22 cellular contexts compared by ENCODE assay signal in genomic region chr1:89682630-89683029, GRCh38. TPM values are rescaled to one million over a fixed set of nuclear protein-coding genes. Genes with fewer than 3 reads are reported as not detected.
DNase-seq lines count a peak whose midpoint lies in the region; ATAC-seq, FAIRE-seq and TF ChIP-seq lines count a peak whose summit lies in the region.
"Had no signal": no experiment of that assay in that cellular context is flagged by ENCODE, and none has a peak within 500 bp of the region (broad histone marks: within the 10 kb centered on the region; RNA-seq: fewer than 3 reads in every experiment).

No MANE protein-coding gene starts in this region.

- no peak overlapping the region for H3K27ac ChIP-seq in CD8-positive, alpha-beta T cell (ENCODE audit: low read depth, low read length)
- H3K27ac ChIP-seq in endothelial cell of umbilical vein (ENCODE audit: insufficient read depth, low read depth, low read length): no peak overlapping the region

- TF ChIP-seq POLR2A in endothelial cell of umbilical vein (IDR thresholded peaks at IDR 0.05; ENCODE audit: low read depth, low read length): no peak

- CTCF ChIA-PET in activated CD4-positive, alpha-beta memory T cell treated with anti-CD3 and anti-CD28 coated beads for 36 hours (lab: Charles Lee): interaction anchor here (1.2 kb wide), 1 partner anchor 13 kb away, joined by 3 read pairs; no protein-coding TSS in a partner anchor
- CTCF ChIA-PET in activated CD4-positive, alpha-beta memory T cell treated with anti-CD3 and anti-CD28 coated beads, Interleukin-2, amount 10 ng/mL, durations not matched to agents 7 days and 5 days (lab: Charles Lee): no interaction called here
- CTCF ChIA-PET in CD8-positive, alpha-beta T cell (lab: Charles Lee): interaction anchor here (0.9 kb wide), 1 partner anchor 80 kb away, joined by 3 read pairs; no protein-coding TSS in a partner anchor
- CTCF ChIA-PET in endothelial cell of umbilical vein (lab: Charles Lee): interaction anchor here (1.0 to 1.6 kb wide), 2 partner anchors 17 to 80 kb away, joined by 3 to 5 read pairs; no protein-coding TSS in a partner anchor

- DNase-seq in activated CD4-positive, alpha-beta memory T cell treated with anti-CD3 and anti-CD28 coated beads for 36 hours: no peak
- no peak for DNase-seq in activated CD4-positive, alpha-beta memory T cell treated with anti-CD3 and anti-CD28 coated beads, Interleukin-2, amount 10 ng/mL, durations not matched to agents 7 days and 5 days
- DNase-seq in CD8-positive, alpha-beta T cell: no peak
- DNase-seq in endothelial cell of umbilical vein (ENCODE audit: low read depth, low spot score): no peak
- no peak for DNase-seq in SIG-M5 (lab: John Stamatoyannopoulos, UW)
- DNase-seq in NCI-H2227 (lab: John Stamatoyannopoulos, UW; ENCODE audit: unreplicated experiment): no peak
- no peak for DNase-seq in activated T-cell treated with anti-CD3 and anti-CD28 coated beads, Interleukin-2, amount 50 U/mL, for 48 hours
- DNase-seq: 8988T; AML-193; CD4-positive, alpha-beta memory T cell; COR-L47; DMS153; DMS79 treated with DMSO at 0.1 percent for 48 hours; EL; H9 had no signal

- H3K4me1 Mint-ChIP-seq in activated CD4-positive, alpha-beta memory T cell treated with anti-CD3 and anti-CD28 coated beads for 36 hours (ENCODE audit: low read depth): peaks cover 59% of the 10 kb centered on the region
- H3K4me1 Mint-ChIP-seq in activated CD4-positive, alpha-beta memory T cell treated with anti-CD3 and anti-CD28 coated beads, Interleukin-2, amount 10 ng/mL, durations not matched to agents 7 days and 5 days: peaks cover 45% of the 10 kb centered on the region
- peaks cover 57% of the 10 kb centered on the region for H3K4me1 Mint-ChIP-seq in CD8-positive, alpha-beta T cell (ENCODE audit: low read depth)
- H3K4me1 Mint-ChIP-seq: H9 had no signal

- H3K4me1 ChIP-seq in CD8-positive, alpha-beta T cell (ENCODE audit: insufficient read depth, low read length): peaks cover 20% of the 10 kb centered on the region
- H3K4me1 ChIP-seq in endothelial cell of umbilical vein (ENCODE audit: control insufficient read depth, extremely low read depth, insufficient read depth, low read length): no peaks in the 10 kb centered on the region

- POLR2A ChIA-PET in activated CD4-positive, alpha-beta memory T cell treated with anti-CD3 and anti-CD28 coated beads for 36 hours (lab: Charles Lee): no interaction called here
- POLR2A ChIA-PET in activated CD4-positive, alpha-beta memory T cell treated with anti-CD3 and anti-CD28 coated beads, Interleukin-2, amount 10 ng/mL, durations not matched to agents 7 days and 5 days (lab: Charles Lee): interaction anchor here (1.3 kb wide), 2 partner anchors 13 to 23 kb away, joined by 3 read pairs; no protein-coding TSS in a partner anchor
- POLR2A ChIA-PET in CD8-positive, alpha-beta T cell (lab: Charles Lee): no interaction called here
- POLR2A ChIA-PET in endothelial cell of umbilical vein (lab: Charles Lee): no interaction called here

- H2AFZ ChIP-seq in endothelial cell of umbilical vein (ENCODE audit: low read depth, low read length): no peak overlapping the region
- H2AFZ ChIP-seq: GM23338 had no signal

- intact Hi-C loops in activated CD4-positive, alpha-beta memory T cell treated with anti-CD3 and anti-CD28 coated beads for 36 hours (cut with micrococcal nuclease): no loop called here
- intact Hi-C loops in CD8-positive, alpha-beta T cell (cut with DNase I, micrococcal nuclease): loop anchor here in 1 of 2 experiments (5.0 kb wide), 1 partner anchor 35 kb away; no protein-coding TSS in a partner anchor
- intact Hi-C loops in endothelial cell of umbilical vein (cut with micrococcal nuclease): no loop called here

- ATAC-seq in CD8-positive, alpha-beta T cell: no peak
- ATAC-seq: GM23338, HepG2 had no signal

- no peaks in the 10 kb centered on the region for H3K9me1 ChIP-seq in endothelial cell of umbilical vein (replicated peaks; ENCODE audit: control insufficient read depth, extremely low read depth, insufficient read depth, low read length)

- H3K9ac ChIP-seq in endothelial cell of umbilical vein (replicated peaks; ENCODE audit: extremely low read depth, insufficient read depth, low read length): no peak overlapping the region
- H3K9ac ChIP-seq: BLaER1 treated with 17β-estradiol and CSF1 and Interleukin-3, amounts not matched to agents 10 nM and 100 nM had no signal

- H3K27ac Mint-ChIP-seq in activated CD4-positive, alpha-beta memory T cell treated with anti-CD3 and anti-CD28 coated beads for 36 hours: peak overlapping the region; percentile 47
- no peak overlapping the region for H3K27ac Mint-ChIP-seq in activated CD4-positive, alpha-beta memory T cell treated with anti-CD3 and anti-CD28 coated beads, Interleukin-2, amount 10 ng/mL, durations not matched to agents 7 days and 5 days
- peak overlapping the region; percentile 13 for H3K27ac Mint-ChIP-seq in CD8-positive, alpha-beta T cell
- H3K27ac Mint-ChIP-seq: GM23338, H9 had no signal

- peaks cover 57% of the 10 kb centered on the region for H3K36me3 Mint-ChIP-seq in activated CD4-positive, alpha-beta memory T cell treated with anti-CD3 and anti-CD28 coated beads for 36 hours
- H3K36me3 Mint-ChIP-seq in activated CD4-positive, alpha-beta memory T cell treated with anti-CD3 and anti-CD28 coated beads, Interleukin-2, amount 10 ng/mL, durations not matched to agents 7 days and 5 days (ENCODE audit: low read depth): peaks cover 80% of the 10 kb centered on the region
- H3K36me3 Mint-ChIP-seq in CD8-positive, alpha-beta T cell: peaks cover 62% of the 10 kb centered on the region

- no peaks in the 10 kb centered on the region for H3K9me3 ChIP-seq in CD8-positive, alpha-beta T cell (ENCODE audit: low read length)
- H3K9me3 ChIP-seq in endothelial cell of umbilical vein (replicated peaks; ENCODE audit: control insufficient read depth, insufficient read depth, low read length): no peaks in the 10 kb centered on the region

- no peaks in the 10 kb centered on the region for H3K27me3 Mint-ChIP-seq in activated CD4-positive, alpha-beta memory T cell treated with anti-CD3 and anti-CD28 coated beads for 36 hours
- no peaks in the 10 kb centered on the region for H3K27me3 Mint-ChIP-seq in activated CD4-positive, alpha-beta memory T cell treated with anti-CD3 and anti-CD28 coated beads, Interleukin-2, amount 10 ng/mL, durations not matched to agents 7 days and 5 days
- H3K27me3 Mint-ChIP-seq in CD8-positive, alpha-beta T cell (ENCODE audit: low read depth): no peaks in the 10 kb centered on the region
- H3K27me3 Mint-ChIP-seq: CD4-positive, alpha-beta memory T cell had no signal

- H3K79me2 ChIP-seq in endothelial cell of umbilical vein (ENCODE audit: control insufficient read depth, insufficient read depth, low read length): peaks cover 74% of the 10 kb centered on the region

- H3K9me3 Mint-ChIP-seq in activated CD4-positive, alpha-beta memory T cell treated with anti-CD3 and anti-CD28 coated beads for 36 hours: peaks cover 8% of the 10 kb centered on the region
- peaks cover 14% of the 10 kb centered on the region for H3K9me3 Mint-ChIP-seq in activated CD4-positive, alpha-beta memory T cell treated with anti-CD3 and anti-CD28 coated beads, Interleukin-2, amount 10 ng/mL, durations not matched to agents 7 days and 5 days
- peaks cover 8% of the 10 kb centered on the region for H3K9me3 Mint-ChIP-seq in CD8-positive, alpha-beta T cell
- H3K9me3 Mint-ChIP-seq: GM23338 had no signal

- BruUV-seq in endothelial cell of umbilical vein (replicated peaks; lab: Mats Ljungman, UMichigan): no TSS peak

- H3K4me2 ChIP-seq in endothelial cell of umbilical vein (ENCODE audit: insufficient read depth, low read length): no peak overlapping the region
- H3K4me2 ChIP-seq: BLaER1 treated with 17β-estradiol and CSF1 and Interleukin-3, amounts not matched to agents 10 nM and 100 nM; GM23338 had no signal

- H3K4me3 Mint-ChIP-seq in activated CD4-positive, alpha-beta memory T cell treated with anti-CD3 and anti-CD28 coated beads for 36 hours: no peak overlapping the region
- no peak overlapping the region for H3K4me3 Mint-ChIP-seq in activated CD4-positive, alpha-beta memory T cell treated with anti-CD3 and anti-CD28 coated beads, Interleukin-2, amount 10 ng/mL, durations not matched to agents 7 days and 5 days
- H3K4me3 Mint-ChIP-seq in CD8-positive, alpha-beta T cell: no peak overlapping the region
- H3K4me3 Mint-ChIP-seq: CD4-positive, alpha-beta memory T cell; GM23338; H9 had no signal

- dilution Hi-C loops in endothelial cell of umbilical vein (cut with MboI; ENCODE audit: extremely low pct_ligation_motif_present, low sequenced_read_pairs): no loop called here

- H3K27me3 ChIP-seq in CD8-positive, alpha-beta T cell (ENCODE audit: insufficient read depth, low read length): no peaks in the 10 kb centered on the region
- H3K27me3 ChIP-seq in endothelial cell of umbilical vein (ENCODE audit: control insufficient read depth in 2 of 2, insufficient read depth in 2 of 2, low read length in 2 of 2): no peaks in the 10 kb centered on the region
- H3K27me3 ChIP-seq: BLaER1 treated with 17β-estradiol and CSF1 and Interleukin-3, amounts not matched to agents 10 nM and 100 nM had no signal

- FAIRE-seq in endothelial cell of umbilical vein (lab: Jason Lieb, UNC): peak; percentile 28
- FAIRE-seq: D721Med, G401.6, GM12891, HepG2, HTR-8/SVneo had no signal

- no peak for TF ChIP-seq CTCF in CD8-positive, alpha-beta T cell (IDR thresholded peaks at IDR 0.05)
- TF ChIP-seq CTCF in endothelial cell of umbilical vein (IDR thresholded peaks at IDR 0.05; ENCODE audit: extremely low read depth in 1 of 2, insufficient read depth in 1 of 2, low read depth in 1 of 2, low read length in 2 of 2): no peak

- peaks cover 7% of the 10 kb centered on the region for H4K20me1 ChIP-seq in endothelial cell of umbilical vein (replicated peaks; ENCODE audit: control insufficient read depth, extremely low read depth, insufficient read depth, low read length)

- H3K4me3 ChIP-seq in CD8-positive, alpha-beta T cell (ENCODE audit: low read depth, low read length): no peak overlapping the region
- no peak overlapping the region for H3K4me3 ChIP-seq in endothelial cell of umbilical vein (replicated peaks in 1 of 3; ENCODE audit: insufficient read depth in 1 of 3, low read depth in 1 of 3, low read length in 3 of 3)
- H3K4me3 ChIP-seq: BLaER1 treated with 17β-estradiol and CSF1 and Interleukin-3, amounts not matched to agents 10 nM and 100 nM; GM23338 had no signal

- H3K36me3 ChIP-seq in CD8-positive, alpha-beta T cell (ENCODE audit: insufficient read depth, low read length): peaks cover 6% of the 10 kb centered on the region
- H3K36me3 ChIP-seq in endothelial cell of umbilical vein (ENCODE audit: control insufficient read depth in 2 of 2, extremely low read depth in 1 of 2, insufficient read depth in 2 of 2, low read length in 2 of 2): peaks cover 5 to 14% of the 10 kb centered on the region in 2 experiments

RNA-seq across cellular contexts. Expression of gene LRRC8C, which starts 49.7 kb away (rescaled TPM):
- 10 to 100 TPM; 36.4 to 40.4 TPM for total RNA-seq in activated CD4-positive, alpha-beta memory T cell treated with anti-CD3 and anti-CD28 coated beads for 36 hours
- 10 to 100 TPM; 52.5 to 55.6 TPM for total RNA-seq in activated CD4-positive, alpha-beta memory T cell treated with anti-CD3 and anti-CD28 coated beads, Interleukin-2, amount 10 ng/mL, durations not matched to agents 7 days and 5 days
- 10 to 100 TPM; 24.0 to 26.7 TPM for total RNA-seq in CD8-positive, alpha-beta T cell
- 40.6 and 51.5 TPM in 2 replicates for total RNA-seq in endothelial cell of umbilical vein
- 30.7 and 33.6 TPM in 2 replicates for polyA plus RNA-seq in endothelial cell of umbilical vein
- polyA plus RNA-seq in endothelial cell of umbilical vein (2011; cell fraction: cytosol; rRNA removed): 32.7 and 35.8 TPM in 2 replicates
- 35.7 and 39.2 TPM in 2 replicates for polyA plus RNA-seq in endothelial cell of umbilical vein (2011; cell fraction: nucleus; rRNA removed)
- polyA plus RNA-seq in endothelial cell of umbilical vein (2012): 23.4 and 35.1 TPM in 2 replicates
- polyA minus RNA-seq in endothelial cell of umbilical vein: 68.3 and 69.0 TPM in 2 replicates
- 2.2 TPM for polyA minus RNA-seq in endothelial cell of umbilical vein (2011; cell fraction: cytosol; rRNA and poly(A)+ RNA removed)
- 52.4 and 74.1 TPM in 2 replicates for polyA minus RNA-seq in endothelial cell of umbilical vein (2011; cell fraction: nucleus; rRNA and poly(A)+ RNA removed)
